Comparison of ENCODE assay signal across 9 cellular contexts in genomic region chr1:234589854-234590620, GRCh38. TPM values are rescaled to one million over a fixed set of nuclear protein-coding genes. Genes with fewer than 3 reads are reported as not detected.
DNase-seq lines count a peak whose midpoint lies in the region; ATAC-seq and TF ChIP-seq lines count a peak whose summit lies in the region.
"Had no signal": no experiment of that assay in that cellular context is flagged by ENCODE, and none has a peak within 500 bp of the region (broad histone marks: within the 10 kb centered on the region; RNA-seq: fewer than 3 reads in every experiment).

No MANE protein-coding gene starts in this region.

- TF ChIP-seq EP300 in sigmoid colon (IDR thresholded peaks at IDR 0.05), result no peak

- no peak for TF ChIP-seq CTCF in sigmoid colon (IDR thresholded peaks at IDR 0.05)

- H3K4me3 ChIP-seq in sigmoid colon, result no peak overlapping the region

- no peaks in the 10 kb centered on the region for H3K9me3 Mint-ChIP-seq in stimulated activated effector memory CD8-positive, alpha-beta T cell treated with anti-CD3 and anti-CD28 coated beads, Interleukin-12 subunit alpha, Interleukin-12 subunit beta, amount 100 ng/mL, for 72 hours
- no peaks in the 10 kb centered on the region for H3K9me3 Mint-ChIP-seq in activated naive CD8-positive, alpha-beta T cell treated with anti-CD3 and anti-CD28 coated beads, Interleukin-2, amount 50 U/mL, for 24 hours

- H3K27ac Mint-ChIP-seq in stimulated activated effector memory CD8-positive, alpha-beta T cell treated with anti-CD3 and anti-CD28 coated beads, Interleukin-12 subunit alpha, Interleukin-12 subunit beta, amount 100 ng/mL, for 72 hours, result no peak overlapping the region
- no peak overlapping the region for H3K27ac Mint-ChIP-seq in activated naive CD8-positive, alpha-beta T cell treated with anti-CD3 and anti-CD28 coated beads, Interleukin-2, amount 50 U/mL, for 24 hours

- H3K4me3 Mint-ChIP-seq in stimulated activated effector memory CD8-positive, alpha-beta T cell treated with anti-CD3 and anti-CD28 coated beads, Interleukin-12 subunit alpha, Interleukin-12 subunit beta, amount 100 ng/mL, for 72 hours, result no peak overlapping the region
- no peak overlapping the region for H3K4me3 Mint-ChIP-seq in activated naive CD8-positive, alpha-beta T cell treated with anti-CD3 and anti-CD28 coated beads, Interleukin-2, amount 50 U/mL, for 24 hours

- H3K9me3 ChIP-seq in sigmoid colon, result no peaks in the 10 kb centered on the region

- H3K36me3 ChIP-seq in sigmoid colon, result no peaks in the 10 kb centered on the region

- DNase-seq in ELR (ENCODE audit: low read depth), result peak; percentile 38
- peak; percentile 31 for DNase-seq in glomerular visceral epithelial cell (ENCODE audit: extremely low spot score)
- DNase-seq in sigmoid colon, result no peak
- DNase-seq in stimulated activated effector memory CD8-positive, alpha-beta T cell treated with anti-CD3 and anti-CD28 coated beads, Interleukin-12 subunit alpha, Interleukin-12 subunit beta, amount 100 ng/mL, for 72 hours (ENCODE audit: low spot score in 2 of 2), result no peak
- DNase-seq in cerebellar cortex (ENCODE audit: low spot score), result no peak
- DNase-seq in activated naive CD8-positive, alpha-beta T cell treated with anti-CD3 and anti-CD28 coated beads, Interleukin-2, amount 50 U/mL, for 24 hours, result no peak
- DNase-seq in DMS 273 treated with DMSO at 0.1 percent for 48 hours (lab: John Stamatoyannopoulos, UW), result no peak
- DNase-seq: NCI-H2029 had no signal

- H3K27me3 Mint-ChIP-seq in activated naive CD8-positive, alpha-beta T cell treated with anti-CD3 and anti-CD28 coated beads, Interleukin-2, amount 50 U/mL, for 24 hours, result no peaks in the 10 kb centered on the region

- peak; percentile 75 for ATAC-seq in SK-N-SH treated with all-trans-retinoic acid at 6 μM for 48 hours
- no peak for ATAC-seq in stimulated activated effector memory CD8-positive, alpha-beta T cell treated with anti-CD3 and anti-CD28 coated beads, Interleukin-12 subunit alpha, Interleukin-12 subunit beta, amount 100 ng/mL, for 72 hours
- no peak for ATAC-seq in activated naive CD8-positive, alpha-beta T cell treated with anti-CD3 and anti-CD28 coated beads, Interleukin-2, amount 50 U/mL, for 24 hours

- 91 to 93% methylated on average over 7 of the region's 7 CpGs for whole genome bisulfite sequencing in sigmoid colon, 2 donors

- H3K36me3 Mint-ChIP-seq in stimulated activated effector memory CD8-positive, alpha-beta T cell treated with anti-CD3 and anti-CD28 coated beads, Interleukin-12 subunit alpha, Interleukin-12 subunit beta, amount 100 ng/mL, for 72 hours, result no peaks in the 10 kb centered on the region
- H3K36me3 Mint-ChIP-seq in activated naive CD8-positive, alpha-beta T cell treated with anti-CD3 and anti-CD28 coated beads, Interleukin-2, amount 50 U/mL, for 24 hours (ENCODE audit: low read depth), result no peaks in the 10 kb centered on the region

- H3K4me1 ChIP-seq in sigmoid colon, result peaks cover 0 to 41% (median 29%) of the 10 kb centered on the region in 4 donors

- H3K27me3 ChIP-seq in sigmoid colon, result no peaks in the 10 kb centered on the region

- intact Hi-C loops in sigmoid colon (cut with DNase I), result loop anchor here (5.0 kb wide), 1 partner anchor 88 kb away; no protein-coding TSS in a partner anchor

- H3K27ac ChIP-seq in sigmoid colon, result peak overlapping the region; percentile 70 to 81 (median 78)

- no peaks in the 10 kb centered on the region for H3K4me1 Mint-ChIP-seq in stimulated activated effector memory CD8-positive, alpha-beta T cell treated with anti-CD3 and anti-CD28 coated beads, Interleukin-12 subunit alpha, Interleukin-12 subunit beta, amount 100 ng/mL, for 72 hours
- H3K4me1 Mint-ChIP-seq in activated naive CD8-positive, alpha-beta T cell treated with anti-CD3 and anti-CD28 coated beads, Interleukin-2, amount 50 U/mL, for 24 hours, result peaks cover 11% of the 10 kb centered on the region

- TF ChIP-seq POLR2A in sigmoid colon (IDR thresholded peaks at IDR 0.05), result no peak

TF ChIP-seq in SK-N-SH treated with all-trans-retinoic acid at 6 μM for 48 hours, 23 proteins besides CTCF, POLR2A, EP300 and RAD21:
- TF ChIP-seq ZNF565 (CRISPR knock-in tag; conservative IDR thresholded peaks at IDR 0.05; ENCODE audit: low read depth) (no peak), ZNF70 (CRISPR knock-in tag; IDR thresholded peaks at IDR 0.05) (no peak), OSR1 (CRISPR knock-in tag; IDR thresholded peaks at IDR 0.05) (no peak), ZFP30 (CRISPR knock-in tag; IDR thresholded peaks at IDR 0.05) (no peak), CREB5 (CRISPR knock-in tag; IDR thresholded peaks at IDR 0.05; ENCODE audit: low read depth) (no peak), ARNTL (CRISPR knock-in tag; IDR thresholded peaks at IDR 0.05; ENCODE audit: borderline replicate concordance, low read depth) (no peak), SNAI2 (CRISPR knock-in tag; IDR thresholded peaks at IDR 0.05) (no peak), TOX (CRISPR knock-in tag; IDR thresholded peaks at IDR 0.05; ENCODE audit: borderline replicate concordance) (no peak), BACH2 (CRISPR knock-in tag; IDR thresholded peaks at IDR 0.05; ENCODE audit: borderline replicate concordance) (no peak), ISL1 (CRISPR knock-in tag; IDR thresholded peaks at IDR 0.05) (no peak), PPARA (CRISPR knock-in tag; IDR thresholded peaks at IDR 0.05; ENCODE audit: borderline replicate concordance) (no peak), ZFP3 (CRISPR knock-in tag; IDR thresholded peaks at IDR 0.05) (no peak)

RNA-seq across cellular contexts. Expression of gene IRF2BP2, which starts 19.9 kb away (rescaled TPM):
- 10 to 100 TPM; 43.8 to 80.9 (median 55.5) TPM for total RNA-seq in sigmoid colon
- 10 to 100 TPM; 39.1 to 86.9 (median 66.1) TPM for polyA plus RNA-seq in sigmoid colon

Comparison
In these comparisons a context has a peak if more than half of its experiments do, and no peak if none do; other contexts are left out.
1. DNase-seq: peak in ELR (single experiment) and glomerular visceral epithelial cell (single experiment); none in sigmoid colon (single experiment), stimulated activated effector memory CD8-positive, alpha-beta T cell treated with anti-CD3 and anti-CD28 coated beads, Interleukin-12 subunit alpha, Interleukin-12 subunit beta, amount 100 ng/mL, for 72 hours (0 of 2), cerebellar cortex (single experiment), activated naive CD8-positive, alpha-beta T cell treated with anti-CD3 and anti-CD28 coated beads, Interleukin-2, amount 50 U/mL, for 24 hours (single experiment) and DMS 273 treated with DMSO at 0.1 percent for 48 hours (single experiment).